Comparison of ENCODE assay signal across 8 cellular contexts in the genomic region with DNA sequence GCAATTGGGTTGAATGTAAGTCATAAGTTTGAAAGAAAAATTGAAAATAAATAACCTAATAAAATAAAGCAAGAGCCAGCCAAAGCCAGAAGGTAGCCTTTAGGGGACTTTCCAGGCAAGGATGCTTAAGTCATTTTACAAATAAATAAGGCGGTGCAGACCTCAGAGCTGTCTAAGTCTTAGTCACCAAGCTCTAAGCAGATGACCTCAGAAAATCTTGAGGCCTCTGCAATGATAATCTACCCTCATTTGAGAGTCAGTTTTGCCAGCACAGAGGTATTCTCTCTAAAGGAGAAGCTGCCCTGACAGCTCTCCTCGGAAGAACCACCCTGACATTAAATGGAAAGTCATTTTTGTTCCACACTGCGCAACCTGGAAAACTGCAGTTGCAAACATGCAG.
DNase-seq lines count a peak whose midpoint lies in the region; ATAC-seq and TF ChIP-seq lines count a peak whose summit lies in the region.

No MANE protein-coding gene starts in this region.

- TF ChIP-seq CTCF in CD14-positive monocyte (IDR thresholded peaks at IDR 0.05): no peak

- DNase-seq in CD1c-positive myeloid dendritic cell (ENCODE audit: extremely low spot score) (peak; percentile 28), amniotic epithelial cell (ENCODE audit: low read depth) (peak; percentile 16), T-helper 9 cell (no peak), CD14-positive monocyte (ENCODE audit: low spot score) (no peak), HT-29 (ENCODE audit: low spot score) (no peak)
- no peak for DNase-seq in NK-92 treated with Interleukin-12 subunit alpha and Interleukin-12 subunit beta, amount 100 ng/mL, for 24 hours (lab: John Stamatoyannopoulos, UW)

- peak overlapping the region in 2 of 7 donors; percentile 55 to 68 for H3K27ac Mint-ChIP-seq in CD14-positive monocyte

- ATAC-seq in HG03095 (IDR thresholded peaks at IDR 0.05; ENCODE audit: unreplicated experiment): peak; percentile 47

- peaks cover 0 to 1% (median 0%) of the 10 kb centered on the region in 3 donors for H3K27me3 Mint-ChIP-seq in CD14-positive monocyte (ENCODE audit: low read depth in 3 of 3)

- peaks cover 8% of the 10 kb centered on the region for H3K4me1 Mint-ChIP-seq in CD14-positive monocyte

- peaks cover 0 to 4% (median 0%) of the 10 kb centered on the region in 7 donors for H3K9me3 Mint-ChIP-seq in CD14-positive monocyte

- H3K4me3 Mint-ChIP-seq in CD14-positive monocyte: no peak overlapping the region

- peaks cover 40 to 41% of the 10 kb centered on the region in 2 donors for H3K36me3 Mint-ChIP-seq in CD14-positive monocyte

- peak; percentile 40 for TF ChIP-seq POLR2A in GM19099 (IDR thresholded peaks at IDR 0.05; ENCODE audit: extremely low read depth, insufficient read length, low read depth)

- intact Hi-C loops in CD14-positive monocyte (cut with micrococcal nuclease): no loop called here

Comparison
In these comparisons a context has a peak if more than half of its experiments do, and no peak if none do; other contexts are left out.
1. DNase-seq: peak in CD1c-positive myeloid dendritic cell (single experiment) and amniotic epithelial cell (single experiment); none in T-helper 9 cell (single experiment), NK-92 treated with Interleukin-12 subunit alpha and Interleukin-12 subunit beta, amount 100 ng/mL, for 24 hours (single experiment), CD14-positive monocyte (single experiment) and HT-29 (single experiment).